2 cellular contexts compared by ENCODE assay signal in genomic region chr19:55603581-55604292, GRCh38.
TF ChIP-seq lines count a peak whose summit lies in the region.

No MANE protein-coding gene starts in this region.

TF ChIP-seq in SK-N-SH, 30 proteins besides CTCF, POLR2A, EP300 and RAD21 (continued from another document):
- TF ChIP-seq, protein P1, sequence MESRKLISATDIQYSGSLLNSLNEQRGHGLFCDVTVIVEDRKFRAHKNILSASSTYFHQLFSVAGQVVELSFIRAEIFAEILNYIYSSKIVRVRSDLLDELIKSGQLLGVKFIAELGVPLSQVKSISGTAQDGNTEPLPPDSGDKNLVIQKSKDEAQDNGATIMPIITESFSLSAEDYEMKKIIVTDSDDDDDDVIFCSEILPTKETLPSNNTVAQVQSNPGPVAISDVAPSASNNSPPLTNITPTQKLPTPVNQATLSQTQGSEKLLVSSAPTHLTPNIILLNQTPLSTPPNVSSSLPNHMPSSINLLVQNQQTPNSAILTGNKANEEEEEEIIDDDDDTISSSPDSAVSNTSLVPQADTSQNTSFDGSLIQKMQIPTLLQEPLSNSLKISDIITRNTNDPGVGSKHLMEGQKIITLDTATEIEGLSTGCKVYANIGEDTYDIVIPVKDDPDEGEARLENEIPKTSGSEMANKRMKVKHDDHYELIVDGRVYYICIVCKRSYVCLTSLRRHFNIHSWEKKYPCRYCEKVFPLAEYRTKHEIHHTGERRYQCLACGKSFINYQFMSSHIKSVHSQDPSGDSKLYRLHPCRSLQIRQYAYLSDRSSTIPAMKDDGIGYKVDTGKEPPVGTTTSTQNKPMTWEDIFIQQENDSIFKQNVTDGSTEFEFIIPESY (IDR thresholded peaks at IDR 0.05; ENCODE audit: borderline replicate concordance, low read depth): no peak
- TF ChIP-seq GABPA (IDR thresholded peaks at IDR 0.05; ENCODE audit: low read depth): no peak
- no peak for TF ChIP-seq FOXJ3 (CRISPR knock-in tag; IDR thresholded peaks at IDR 0.05)
- TF ChIP-seq GATA2 (CRISPR knock-in tag; IDR thresholded peaks at IDR 0.05): no peak
- TF ChIP-seq USF1 (IDR thresholded peaks at IDR 0.05; ENCODE audit: borderline replicate concordance, low read depth): no peak
- no peak for TF ChIP-seq MEF2A (IDR thresholded peaks at IDR 0.05; ENCODE audit: borderline replicate concordance, low read depth)
- TF ChIP-seq PBX3 (IDR thresholded peaks at IDR 0.05): no peak

TF ChIP-seq in SK-N-SH treated with all-trans-retinoic acid at 6 μM for 48 hours, 23 proteins besides CTCF, POLR2A, EP300 and RAD21 (continued from another document):
- TF ChIP-seq, protein P2, sequence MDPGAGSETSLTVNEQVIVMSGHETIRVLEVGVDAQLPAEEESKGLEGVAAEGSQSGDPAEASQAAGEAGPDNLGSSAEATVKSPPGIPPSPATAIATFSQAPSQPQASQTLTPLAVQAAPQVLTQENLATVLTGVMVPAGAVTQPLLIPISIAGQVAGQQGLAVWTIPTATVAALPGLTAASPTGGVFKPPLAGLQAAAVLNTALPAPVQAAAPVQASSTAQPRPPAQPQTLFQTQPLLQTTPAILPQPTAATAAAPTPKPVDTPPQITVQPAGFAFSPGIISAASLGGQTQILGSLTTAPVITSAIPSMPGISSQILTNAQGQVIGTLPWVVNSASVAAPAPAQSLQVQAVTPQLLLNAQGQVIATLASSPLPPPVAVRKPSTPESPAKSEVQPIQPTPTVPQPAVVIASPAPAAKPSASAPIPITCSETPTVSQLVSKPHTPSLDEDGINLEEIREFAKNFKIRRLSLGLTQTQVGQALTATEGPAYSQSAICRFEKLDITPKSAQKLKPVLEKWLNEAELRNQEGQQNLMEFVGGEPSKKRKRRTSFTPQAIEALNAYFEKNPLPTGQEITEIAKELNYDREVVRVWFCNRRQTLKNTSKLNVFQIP (CRISPR knock-in tag; IDR thresholded peaks at IDR 0.05; ENCODE audit: borderline replicate concordance, low read depth): no peak
- TF ChIP-seq ISL1 (CRISPR knock-in tag; IDR thresholded peaks at IDR 0.05): no peak
